In genomic region chr6:83463886-83464285, GRCh38 we compare ENCODE assay signal across 16 cellular contexts. TPM values are rescaled to one million over a fixed set of nuclear protein-coding genes. Genes with fewer than 3 reads are reported as not detected.
DNase-seq lines count a peak whose midpoint lies in the region; ATAC-seq and TF ChIP-seq lines count a peak whose summit lies in the region.
"Had no signal": no experiment of that assay in that cellular context is flagged by ENCODE, and none has a peak within 500 bp of the region (broad histone marks: within the 10 kb centered on the region; RNA-seq: fewer than 3 reads in every experiment).

No MANE protein-coding gene starts in this region.

- intact Hi-C loops in Right ventricle myocardium superior (cut with DNase I) = no loop called here
- intact Hi-C loops in cardiac septum (cut with DNase I) = no loop called here
- intact Hi-C loops in left colon (cut with DNase I, micrococcal nuclease) = no loop called here
- intact Hi-C loops in transverse colon (cut with DNase I; ENCODE audit: low total_unique reads) = no loop called here

- in situ Hi-C loops in transverse colon (cut with MboI; ENCODE audit: low pct_ligation_motif_present in 1 of 4, low pct_unique_long_range_greater_than_20kb in 1 of 4, low sequenced_read_pairs in 3 of 4) = no loop called here

- DNase-seq in Right ventricle myocardium superior (no peak), cardiac septum (ENCODE audit: low spot score) (no peak), choroid plexus epithelial cell (ENCODE audit: low read depth) (peak; percentile 8), left colon (peak in 1 of 2 donors; percentile 33), transverse colon (no peak), NCI-H345 (lab: John Stamatoyannopoulos, UW) (no peak), T1000 (lab: John Stamatoyannopoulos, UW) (no peak)
- DNase-seq: body of pancreas; COR-L47; effector memory CD8-positive, alpha-beta T cell; heart right ventricle; Karpas-422; NCI-H2081 treated with DMSO at 0.1 percent for 48 hours; nephron progenitor cell; sigmoid colon had no signal

- TF ChIP-seq CTCF in choroid plexus epithelial cell (conservative IDR thresholded peaks at IDR 0.05; ENCODE audit: low read depth, low read length) = no peak
- no peak for TF ChIP-seq CTCF in transverse colon (IDR thresholded peaks at IDR 0.05)

- ATAC-seq in Right ventricle myocardium superior (ENCODE audit: poor library complexity) = peak; percentile 54
- ATAC-seq in left colon = peak; percentile 57
- no peak for ATAC-seq in GM19397 (IDR thresholded peaks at IDR 0.05; ENCODE audit: unreplicated experiment)
- ATAC-seq: body of pancreas; effector memory CD8-positive, alpha-beta T cell had no signal

- H3K36me3 ChIP-seq in transverse colon = no peaks in the 10 kb centered on the region
- H3K36me3 ChIP-seq: heart right ventricle, sigmoid colon had no signal

- H3K9me3 ChIP-seq in transverse colon = no peaks in the 10 kb centered on the region
- H3K9me3 ChIP-seq: body of pancreas, heart right ventricle, sigmoid colon had no signal

- no peak for TF ChIP-seq POLR2A in transverse colon (IDR thresholded peaks at IDR 0.05)

- no peak for TF ChIP-seq EP300 in transverse colon (IDR thresholded peaks at IDR 0.05; ENCODE audit: low read depth)

- WGBS in transverse colon (ENCODE audit: low coverage in 1 of 2), 2 donors = 20 to 22% methylated on average over 2 of the region's 2 CpGs

- peak overlapping the region; percentile 38 to 69 (median 58) for H3K27ac ChIP-seq in transverse colon
- H3K27ac ChIP-seq: body of pancreas, sigmoid colon had no signal

- H3K4me1 ChIP-seq in transverse colon = peaks cover 5 to 17% (median 12%) of the 10 kb centered on the region in 4 donors
- H3K4me1 ChIP-seq: body of pancreas, sigmoid colon had no signal

- no peak overlapping the region for H3K4me3 ChIP-seq in choroid plexus epithelial cell (ENCODE audit: low read depth, low read length)
- no peak overlapping the region for H3K4me3 ChIP-seq in transverse colon
- H3K4me3 ChIP-seq: body of pancreas, heart right ventricle, sigmoid colon had no signal

- H3K27me3 ChIP-seq in transverse colon = no peaks in the 10 kb centered on the region
- H3K27me3 ChIP-seq: body of pancreas, heart right ventricle, sigmoid colon had no signal

RNA-seq across cellular contexts. Expression of gene ME1, which starts 33.0 kb away (rescaled TPM):
- 24.7 TPM for total RNA-seq in Right ventricle myocardium superior
- 17.9 TPM for total RNA-seq in cardiac septum
- 1 to 10 TPM; 4.8 to 6.8 TPM for total RNA-seq in left colon
- 10 to 100 TPM in 1 of 4 donors, 1 to 10 TPM in 3; 1.9 to 36.6 (median 6.0) TPM for total RNA-seq in transverse colon

RNA-seq across cellular contexts. Expression of gene PRSS35, which starts 48.4 kb away (rescaled TPM):
- total RNA-seq in Right ventricle myocardium superior (not detected), cardiac septum (0.83 TPM), left colon (not detected), transverse colon (not detected)
